In genomic region chr7:150514748-150515222, GRCh38 we compare ENCODE assay signal across 8 cellular contexts. TPM values are rescaled to one million over a fixed set of nuclear protein-coding genes. Genes with fewer than 3 reads are reported as not detected.
A peak's percentile ranks its signal among the peaks of the same experiment; 100 is the strongest.
DNase-seq lines count a peak whose midpoint lies in the region; ATAC-seq and TF ChIP-seq lines count a peak whose summit lies in the region.
"Had no signal": no experiment of that assay in that cellular context is flagged by ENCODE, and none has a peak within 500 bp of the region (broad histone marks: within the 10 kb centered on the region; RNA-seq: fewer than 3 reads in every experiment).

Gene GIMAP7, plus strand, starts transcription at chr7:150514872. Its CDS starts 5,103 bp downstream, at chr7:150519975.

- no peaks in the 10 kb centered on the region for H3K9me3 Mint-ChIP-seq in type B pancreatic cell

- peak within 1 kb of the TSS; percentile 85 for H3K27ac ChIP-seq in effector memory CD4-positive, alpha-beta T cell (ENCODE audit: insufficient read depth, low read length, poor library complexity, severe bottlenecking)
- peak within 1 kb of the TSS in 20 of 21 experiments; percentile 58 to 95 (median 78) for H3K27ac ChIP-seq in skin epidermis

- H3K36me3 ChIP-seq in effector memory CD4-positive, alpha-beta T cell (ENCODE audit: control insufficient read depth, insufficient read depth, low read length) = peaks cover 10% of the 10 kb centered on the region

- H3K27me3 Mint-ChIP-seq in type B pancreatic cell = peaks cover 11% of the 10 kb centered on the region

- H3K4me1 ChIP-seq in effector memory CD4-positive, alpha-beta T cell (ENCODE audit: control insufficient read depth, insufficient read depth, low read length, poor library complexity, severe bottlenecking) = peaks cover 36% of the 10 kb centered on the region

- H3K27ac Mint-ChIP-seq in type B pancreatic cell = no peak within 1 kb of the TSS

- H3K4me3 ChIP-seq in effector memory CD4-positive, alpha-beta T cell (ENCODE audit: insufficient read depth, low read depth, low read length, poor library complexity, severe bottlenecking) = peak within 1 kb of the TSS; percentile 92
- H3K4me3 ChIP-seq in skin epidermis = peak within 1 kb of the TSS; percentile 31 to 54 (median 38)

- no peaks in the 10 kb centered on the region for H3K27me3 ChIP-seq in effector memory CD4-positive, alpha-beta T cell (replicated peaks; ENCODE audit: control insufficient read depth, insufficient read depth, low read length, poor library complexity, severe bottlenecking)

- DNase-seq in effector memory CD4-positive, alpha-beta T cell = peak in 2 of 3 donors; percentile 4 to 42
- DNase-seq in type B pancreatic cell (ENCODE audit: extremely low spot score, unreplicated experiment) = no peak
- DNase-seq in NCI-H748 treated with DMSO at 0.1 percent for 48 hours (lab: John Stamatoyannopoulos, UW) = no peak
- DNase-seq in NCI-H1417 (lab: John Stamatoyannopoulos, UW) = no peak

- H3K4me3 Mint-ChIP-seq in type B pancreatic cell = no peak within 1 kb of the TSS

- TF ChIP-seq CTCF in type B pancreatic cell (conservative IDR thresholded peaks at IDR 0.05) = no peak

- H3K36me3 Mint-ChIP-seq in type B pancreatic cell = no peaks in the 10 kb centered on the region

- H3K9me3 ChIP-seq in effector memory CD4-positive, alpha-beta T cell (ENCODE audit: control insufficient read depth, low read length) = no peaks in the 10 kb centered on the region

- peak; percentile 58 for ATAC-seq in GM21619 (IDR thresholded peaks at IDR 0.05; ENCODE audit: unreplicated experiment)
- ATAC-seq in activated CD4-positive, CD25-positive, alpha-beta regulatory T cell treated with anti-CD3 and anti-CD28 coated beads, Interleukin-2, amount 50 U/mL, for 24 hours = peak; percentile 65 to 76

- H3K4me1 Mint-ChIP-seq in type B pancreatic cell (ENCODE audit: unreplicated experiment) = no peaks in the 10 kb centered on the region

RNA-seq across cellular contexts. Expression of gene GIMAP7, which starts in this region (rescaled TPM):
- not detected in 2 replicates for total RNA-seq in type B pancreatic cell (ENCODE audit: low replicate concordance)
- total RNA-seq: M059J had no signal

Comparison
In these comparisons a context has a peak if more than half of its experiments do, and no peak if none do; other contexts are left out.
1. DNase-seq: peak in effector memory CD4-positive, alpha-beta T cell (2 of 3); none in type B pancreatic cell (single experiment), NCI-H748 treated with DMSO at 0.1 percent for 48 hours (single experiment) and NCI-H1417 (0 of 3).